ENCODE assay signal across 4 cellular contexts in genomic region chr6:32040299-32041049, GRCh38. TPM values are rescaled to one million over a fixed set of nuclear protein-coding genes. Genes with fewer than 3 reads are reported as not detected.
"Had no signal": no experiment of that assay in that cellular context is flagged by ENCODE, and none has a peak within 500 bp of the region (broad histone marks: within the 10 kb centered on the region; RNA-seq: fewer than 3 reads in every experiment).

No MANE protein-coding gene starts in this region.

RNA-seq across cellular contexts. Expression of gene CYP21A2, which starts 2.3 kb away (rescaled TPM):
- total RNA-seq: M059J, SK-MEL-5 had no signal
- polyA plus RNA-seq: IgD-negative memory B cell, SK-N-SH had no signal

RNA-seq across cellular contexts. Expression of gene C4B, which starts 25.9 kb away (rescaled TPM):
- polyA plus RNA-seq: IgD-negative memory B cell had no signal
